ENCODE assay signal across 8 cellular contexts in genomic region chr12:6821271-6821673, GRCh38. TPM values are rescaled to one million over a fixed set of nuclear protein-coding genes. Genes with fewer than 3 reads are reported as not detected.
DNase-seq lines count a peak whose midpoint lies in the region; ATAC-seq and TF ChIP-seq lines count a peak whose summit lies in the region.

No MANE protein-coding gene starts in this region.

- H3K27ac ChIP-seq in OCI-LY3 (ENCODE audit: low read length): no peak overlapping the region

- no peak for ATAC-seq in HG02970 (IDR thresholded peaks at IDR 0.05; ENCODE audit: low FRiP score, unreplicated experiment)
- no peak for ATAC-seq in HG03432 (IDR thresholded peaks at IDR 0.05; ENCODE audit: unreplicated experiment)

- no peaks in the 10 kb centered on the region for H3K79me2 ChIP-seq in OCI-LY3 (ENCODE audit: low read length)

- no peak overlapping the region for H2AFZ ChIP-seq in OCI-LY3 (ENCODE audit: low read depth, low read length)

- in situ Hi-C loops in HAP-1 (cut with MboI; ENCODE audit: low sequenced_read_pairs): no loop called here

- H3K9ac ChIP-seq in OCI-LY3 (ENCODE audit: low read length) (no peak overlapping the region), skeletal muscle satellite cell (ENCODE audit: low read depth, low read length) (no peak overlapping the region)

- H3K27me3 ChIP-seq in HAP-1 (ENCODE audit: low read depth) (no peaks in the 10 kb centered on the region), OCI-LY3 (ENCODE audit: low read depth, low read length) (peaks cover 42% of the 10 kb centered on the region), skeletal muscle satellite cell (ENCODE audit: control insufficient read depth, insufficient read depth, low read length) (peaks cover 24% of the 10 kb centered on the region)

- H3K4me3 ChIP-seq in AG10803 (ENCODE audit: low read length) (peak overlapping the region; percentile 58), HAP-1 (peak overlapping the region; percentile 33), OCI-LY3 (ENCODE audit: low read length) (no peak overlapping the region), cardiac fibroblast (replicated peaks in 1 of 2; ENCODE audit: low read depth in 2 of 2, low read length in 2 of 2) (peak overlapping the region; percentile 48 to 61), skeletal muscle satellite cell (ENCODE audit: low read length) (peak overlapping the region; percentile 60)

- TF ChIP-seq CTCF in AG10803 (conservative IDR thresholded peaks at IDR 0.05; ENCODE audit: low read length): no peak
- TF ChIP-seq CTCF in OCI-LY3 (IDR thresholded peaks at IDR 0.05; ENCODE audit: low read depth, low read length): no peak
- no peak for TF ChIP-seq CTCF in cardiac fibroblast (IDR thresholded peaks at IDR 0.05; ENCODE audit: low read depth, low read length)

- peak; percentile 63 for DNase-seq in AG10803 (ENCODE audit: low read depth)
- peak; percentile 50 to 79 for DNase-seq in HAP-1 (ENCODE audit: low spot score in 2 of 2)
- DNase-seq in cardiac fibroblast (ENCODE audit: low read depth in 2 of 2): peak; percentile 64 to 87
- DNase-seq in iPS-NIHi7 (ENCODE audit: extremely low spot score): peak; percentile 67

- peak overlapping the region; percentile 7; the same call in 1 of the 2 replicates for H3K4me2 ChIP-seq in OCI-LY3 (ENCODE audit: low read length)
- peak overlapping the region; percentile 80 for H3K4me2 ChIP-seq in skeletal muscle satellite cell (ENCODE audit: low read length)

- peaks cover 12% of the 10 kb centered on the region for H3K4me1 ChIP-seq in HAP-1
- H3K4me1 ChIP-seq in OCI-LY3 (ENCODE audit: low read length): peaks cover 1% of the 10 kb centered on the region
- H3K4me1 ChIP-seq in skeletal muscle satellite cell (ENCODE audit: control insufficient read depth, insufficient read depth, low read length): peaks cover 33% of the 10 kb centered on the region

- H3K36me3 ChIP-seq in HAP-1 (replicated peaks) (no peaks in the 10 kb centered on the region), OCI-LY3 (replicated peaks; ENCODE audit: low read depth, low read length) (no peaks in the 10 kb centered on the region), skeletal muscle satellite cell (ENCODE audit: insufficient read depth, low read length) (no peaks in the 10 kb centered on the region)

- no peaks in the 10 kb centered on the region for H4K20me1 ChIP-seq in OCI-LY3 (ENCODE audit: insufficient read depth, low read length)

- H3K9me3 ChIP-seq in HAP-1 (no peaks in the 10 kb centered on the region), OCI-LY3 (ENCODE audit: insufficient read depth, low read length) (no peaks in the 10 kb centered on the region), skeletal muscle satellite cell (replicated peaks; ENCODE audit: low read length) (no peaks in the 10 kb centered on the region)

RNA-seq across cellular contexts. Expression of gene GPR162, which starts 0.3 kb away (rescaled TPM):
- 1.1 and 1.3 TPM in 2 replicates for total RNA-seq in skeletal muscle satellite cell (2012; rRNA removed)

RNA-seq across cellular contexts. Expression of gene P3H3, which starts 6.9 kb away (rescaled TPM):
- total RNA-seq in skeletal muscle satellite cell (2012; rRNA removed): 51.7 and 52.4 TPM in 2 replicates

RNA-seq across cellular contexts. Expression of gene GNB3, which starts 19.5 kb away (rescaled TPM):
- total RNA-seq in skeletal muscle satellite cell (2012; rRNA removed): 2.0 TPM in 2 replicates

RNA-seq across cellular contexts. Expression of gene CDCA3, which starts 29.8 kb away (rescaled TPM):
- 11.2 and 25.3 TPM in 2 replicates for total RNA-seq in skeletal muscle satellite cell (2012; rRNA removed)

RNA-seq across cellular contexts. Expression of gene USP5, which starts 30.7 kb away (rescaled TPM):
- 90.0 and 107 TPM in 2 replicates for total RNA-seq in skeletal muscle satellite cell (2012; rRNA removed)
